Comparison of ENCODE assay signal across 23 cellular contexts in genomic region chr6:165760126-165760802, GRCh38.
DNase-seq lines count a peak whose midpoint lies in the region; ATAC-seq and TF ChIP-seq lines count a peak whose summit lies in the region.
"Had no signal": no experiment of that assay in that cellular context is flagged by ENCODE, and none has a peak within 500 bp of the region (broad histone marks: within the 10 kb centered on the region; RNA-seq: fewer than 3 reads in every experiment).

No MANE protein-coding gene starts in this region.

- H4K20me1 ChIP-seq in GM23338 (replicated peaks; ENCODE audit: insufficient read depth): no peaks in the 10 kb centered on the region
- H4K20me1 ChIP-seq: BLaER1 treated with 17β-estradiol and CSF1 and Interleukin-3, amounts not matched to agents 10 nM and 100 nM had no signal

- 0 out of 2 replicates have a peak overlapping the region, but pooled peaks have one; percentile 32 for H2AFZ ChIP-seq in GM23338
- H2AFZ ChIP-seq: GM23248 had no signal

- H3K27me3 Mint-ChIP-seq in GM23338 (ENCODE audit: insufficient read depth, low read depth, poor library complexity) (no peaks in the 10 kb centered on the region), WTC11 (ENCODE audit: low read depth) (no peaks in the 10 kb centered on the region)
- H3K27me3 Mint-ChIP-seq: CD4-positive, alpha-beta T cell had no signal

- H3K9me3 Mint-ChIP-seq in GM23338 (peaks cover 3% of the 10 kb centered on the region; the same call in 2 of the 3 replicates), WTC11 (peaks cover 5% of the 10 kb centered on the region)
- H3K9me3 Mint-ChIP-seq: H9 had no signal

- POLR2A ChIA-PET in WTC11 (lab: Charles Lee): no interaction called here

- H3K4me3 ChIP-seq in GM23338 (no peak overlapping the region), endocrine pancreas (ENCODE audit: control insufficient read depth, insufficient read depth, low read length) (peak overlapping the region; percentile 60), right lobe of liver (peak overlapping the region in 2 of 3 donors; percentile 33 to 35), gastrocnemius medialis (no peak overlapping the region)
- H3K4me3 ChIP-seq: A549; BLaER1 treated with 17β-estradiol and CSF1 and Interleukin-3, amounts not matched to agents 10 nM and 100 nM; GM12878; GM23248 had no signal

- H3K4me3 Mint-ChIP-seq in GM23338 (no peak overlapping the region), WTC11 (no peak overlapping the region)
- H3K4me3 Mint-ChIP-seq: CD14-positive monocyte; CD4-positive, alpha-beta T cell; CD8-positive, alpha-beta memory T cell; H9 had no signal

- no peaks in the 10 kb centered on the region for H3K4me1 ChIP-seq in GM23338 (ENCODE audit: insufficient read depth)
- no peaks in the 10 kb centered on the region for H3K4me1 ChIP-seq in endocrine pancreas (ENCODE audit: control insufficient read depth, insufficient read depth, low read length)
- H3K4me1 ChIP-seq in right lobe of liver: peaks cover 0 to 15% (median 7%) of the 10 kb centered on the region in 4 donors
- no peaks in the 10 kb centered on the region for H3K4me1 ChIP-seq in gastrocnemius medialis
- H3K4me1 ChIP-seq: A549; BE2C; BLaER1 treated with 17β-estradiol and CSF1 and Interleukin-3, amounts not matched to agents 10 nM and 100 nM had no signal

- no peak overlapping the region for H3K4me2 ChIP-seq in GM23338
- H3K4me2 ChIP-seq: A549; BLaER1 treated with 17β-estradiol and CSF1 and Interleukin-3, amounts not matched to agents 10 nM and 100 nM had no signal

- H3K36me3 Mint-ChIP-seq in GM23338 (ENCODE audit: low read depth) (no peaks in the 10 kb centered on the region), WTC11 (no peaks in the 10 kb centered on the region; the same call in 1 of the 2 replicates)
- H3K36me3 Mint-ChIP-seq: CD14-positive monocyte; CD8-positive, alpha-beta memory T cell had no signal

- no peak for TF ChIP-seq POLR2A in right lobe of liver (IDR thresholded peaks at IDR 0.05)
- no peak for TF ChIP-seq POLR2A in gastrocnemius medialis (IDR thresholded peaks at IDR 0.05)

- TF ChIP-seq CTCF in GM23338 (conservative IDR thresholded peaks at IDR 0.05; ENCODE audit: low read depth in 2 of 2) (no peak), right lobe of liver (IDR thresholded peaks at IDR 0.05) (no peak), WTC11 (IDR thresholded peaks at IDR 0.05) (no peak), gastrocnemius medialis (IDR thresholded peaks at IDR 0.05 in 4 of 5, conservative IDR thresholded peaks at IDR 0.05 in 1 of 5) (no peak)

- H3K36me3 ChIP-seq in GM23338 (ENCODE audit: insufficient read depth) (no peaks in the 10 kb centered on the region), endocrine pancreas (ENCODE audit: control insufficient read depth, insufficient read depth, low read length) (no peaks in the 10 kb centered on the region), right lobe of liver (no peaks in the 10 kb centered on the region), gastrocnemius medialis (no peaks in the 10 kb centered on the region)
- H3K36me3 ChIP-seq: BE2C; BLaER1 treated with 17β-estradiol and CSF1 and Interleukin-3, amounts not matched to agents 10 nM and 100 nM had no signal

- H3K9me3 ChIP-seq in endocrine pancreas (ENCODE audit: control insufficient read depth, low read length) (no peaks in the 10 kb centered on the region), right lobe of liver (no peaks in the 10 kb centered on the region), gastrocnemius medialis (no peaks in the 10 kb centered on the region)
- H3K9me3 ChIP-seq: A549, BE2C had no signal

- H3K27ac Mint-ChIP-seq in GM23338 (no peak overlapping the region), WTC11 (no peak overlapping the region)
- H3K27ac Mint-ChIP-seq: CD14-positive monocyte; CD4-positive, alpha-beta T cell; CD8-positive, alpha-beta memory T cell; H9 had no signal

- peak overlapping the region; percentile 52 for H3K9ac ChIP-seq in endocrine pancreas (ENCODE audit: control insufficient read depth, insufficient read depth, low read length)
- H3K9ac ChIP-seq: BLaER1 treated with 17β-estradiol and CSF1 and Interleukin-3, amounts not matched to agents 10 nM and 100 nM; GM23248 had no signal

- H3K4me1 Mint-ChIP-seq in GM23338 (no peaks in the 10 kb centered on the region; the same call in 2 of the 3 replicates), WTC11 (peaks cover 6% of the 10 kb centered on the region)
- H3K4me1 Mint-ChIP-seq: CD14-positive monocyte; CD8-positive, alpha-beta memory T cell; H9 had no signal

- H3K79me2 ChIP-seq in GM23338 (replicated peaks; ENCODE audit: insufficient read depth): no peaks in the 10 kb centered on the region

- intact Hi-C loops in right lobe of liver (cut with DNase I): no loop called here
- intact Hi-C loops in gastrocnemius medialis (cut with DNase I; ENCODE audit: low total_unique reads): no loop called here

- ATAC-seq in GM23338: no peak
- ATAC-seq in right lobe of liver: peak; percentile 85 to 94 (median 90)
- ATAC-seq in WTC11: no peak
- no peak for ATAC-seq in gastrocnemius medialis
- ATAC-seq: A549, GM12878, HCT116 had no signal

- in situ Hi-C loops in gastrocnemius medialis (cut with MboI; ENCODE audit: low sequenced_read_pairs in 4 of 4): no loop called here

- no peaks in the 10 kb centered on the region for H3K9me2 ChIP-seq in GM23338 (ENCODE audit: insufficient read depth)

- H3K27ac ChIP-seq in GM23338 (ENCODE audit: low read depth) (no peak overlapping the region), right lobe of liver (peak overlapping the region in 1 of 3 donors; percentile 33), gastrocnemius medialis (no peak overlapping the region)
- H3K27ac ChIP-seq: A549; BLaER1 treated with 17β-estradiol and CSF1 and Interleukin-3, amounts not matched to agents 10 nM and 100 nM; GM23248 had no signal

- H3K27me3 ChIP-seq in GM23338 (ENCODE audit: insufficient read depth) (no peaks in the 10 kb centered on the region), endocrine pancreas (ENCODE audit: control insufficient read depth, insufficient read depth, low read length) (no peaks in the 10 kb centered on the region), right lobe of liver (no peaks in the 10 kb centered on the region), gastrocnemius medialis (no peaks in the 10 kb centered on the region)
- H3K27me3 ChIP-seq: BE2C; BLaER1 treated with 17β-estradiol and CSF1 and Interleukin-3, amounts not matched to agents 10 nM and 100 nM had no signal

- no peaks in the 10 kb centered on the region for H3F3A ChIP-seq in GM23338 (replicated peaks; ENCODE audit: low read depth)

- DNase-seq in NCI-H1092 treated with DMSO at 0.1 percent for 48 hours (lab: John Stamatoyannopoulos, UW) (peak; percentile 37), NCI-H1092 (lab: John Stamatoyannopoulos, UW) (no peak), GM23338 (ENCODE audit: low spot score) (no peak), right lobe of liver (peak in 1 of 3 donors; percentile 70), WTC11 (ENCODE audit: low spot score) (no peak), gastrocnemius medialis (no peak)
- no peak for DNase-seq in central memory CD4-positive, alpha-beta T cell
- DNase-seq: 8988T; ACHN; AML-193; BE2C; CD4-positive, alpha-beta T cell; CD8-positive, alpha-beta memory T cell; DMS 273 treated with DMSO at 0.1 percent for 48 hours; DND-41; GM23248; H9 had no signal

- CTCF ChIA-PET in WTC11 (lab: Charles Lee): no interaction called here

- 31% methylated on average over 7 of the region's 7 CpGs for WGBS in right lobe of liver (ENCODE audit: insufficient coverage, low coverage, low lambda C conversion rate, missing lambda C conversion rate)

TF ChIP-seq in GM23338, 12 proteins besides CTCF, POLR2A, EP300 and RAD21 (continues in another document):
- no peak for TF ChIP-seq EZH2phosphoT487 (IDR thresholded peaks at IDR 0.05; ENCODE audit: unreplicated experiment)
- TF ChIP-seq POLR2AphosphoS5 (IDR thresholded peaks at IDR 0.05; ENCODE audit: low read depth): no peak

TF ChIP-seq in WTC11, 78 proteins besides CTCF, POLR2A, EP300 and RAD21:
- TF ChIP-seq KAT7 (CRISPR knock-in tag; IDR thresholded peaks at IDR 0.05; ENCODE audit: borderline replicate concordance) (no peak), ZNF232 (CRISPR knock-in tag; IDR thresholded peaks at IDR 0.05) (no peak), RELA (CRISPR knock-in tag; IDR thresholded peaks at IDR 0.05; ENCODE audit: borderline replicate concordance) (no peak), ZBTB21 (CRISPR knock-in tag; IDR thresholded peaks at IDR 0.05; ENCODE audit: borderline replicate concordance) (no peak), ELF4 (CRISPR knock-in tag; IDR thresholded peaks at IDR 0.05; ENCODE audit: low read depth) (no peak)
- TF ChIP-seq, protein P1, sequence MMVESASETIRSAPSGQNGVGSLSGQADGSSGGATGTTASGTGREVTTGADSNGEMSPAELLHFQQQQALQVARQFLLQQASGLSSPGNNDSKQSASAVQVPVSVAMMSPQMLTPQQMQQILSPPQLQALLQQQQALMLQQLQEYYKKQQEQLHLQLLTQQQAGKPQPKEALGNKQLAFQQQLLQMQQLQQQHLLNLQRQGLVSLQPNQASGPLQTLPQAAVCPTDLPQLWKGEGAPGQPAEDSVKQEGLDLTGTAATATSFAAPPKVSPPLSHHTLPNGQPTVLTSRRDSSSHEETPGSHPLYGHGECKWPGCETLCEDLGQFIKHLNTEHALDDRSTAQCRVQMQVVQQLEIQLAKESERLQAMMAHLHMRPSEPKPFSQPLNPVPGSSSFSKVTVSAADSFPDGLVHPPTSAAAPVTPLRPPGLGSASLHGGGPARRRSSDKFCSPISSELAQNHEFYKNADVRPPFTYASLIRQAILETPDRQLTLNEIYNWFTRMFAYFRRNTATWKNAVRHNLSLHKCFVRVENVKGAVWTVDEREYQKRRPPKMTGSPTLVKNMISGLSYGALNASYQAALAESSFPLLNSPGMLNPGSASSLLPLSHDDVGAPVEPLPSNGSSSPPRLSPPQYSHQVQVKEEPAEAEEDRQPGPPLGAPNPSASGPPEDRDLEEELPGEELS (CRISPR knock-in tag; IDR thresholded peaks at IDR 0.05): no peak

Comparison
In these comparisons a context has a peak if more than half of its experiments do, and no peak if none do; other contexts are left out.
1. ATAC-seq: peak in right lobe of liver (4 of 4); none in GM23338 (single experiment), WTC11 (single experiment) and gastrocnemius medialis (0 of 2).
2. H3K4me3 ChIP-seq: peak in endocrine pancreas (single experiment) and right lobe of liver (2 of 3); none in GM23338 (single experiment) and gastrocnemius medialis (0 of 4).